ENCODE assay signal across 8 cellular contexts in genomic region chr16:50368410-50369132, GRCh38. TPM values are rescaled to one million over a fixed set of nuclear protein-coding genes. Genes with fewer than 3 reads are reported as not detected.
DNase-seq lines count a peak whose midpoint lies in the region; ATAC-seq and TF ChIP-seq lines count a peak whose summit lies in the region.

BRD7 (minus strand) TSS chr16:50368988; CDS start chr16:50368774, 214 bp downstream.

- no CpG with 5 or more reads among the region's 109 CpGs for WGBS in H9 (ENCODE audit: extremely low coverage, insufficient read length, low lambda C conversion rate)

- H3K27ac Mint-ChIP-seq in H9 (peak within 1 kb of the TSS; percentile 43 to 93 (median 85); a peak in 6 of 7 replicates), WTC11 (peak within 1 kb of the TSS; percentile 83)

- CTCF ChIA-PET in WTC11 (lab: Charles Lee): interaction anchor here (0.6 to 2.2 kb wide), 19 partner anchors 8 to 438 kb away, joined by 3 to 9 read pairs (median 4); no protein-coding TSS in a partner anchor

- no peak within 1 kb of the TSS for H3T11ph ChIP-seq in H9 (ENCODE audit: low read length)

- no peak within 1 kb of the TSS for H2AK5ac ChIP-seq in H9 (ENCODE audit: insufficient read length, low read length)

- no peak within 1 kb of the TSS for H2BK20ac ChIP-seq in H9 (ENCODE audit: low read depth, low read length, poor library complexity, severe bottlenecking)

- H3K9me3 ChIP-seq in H9 (ENCODE audit: control insufficient read depth, low read depth, low read length) (no peaks in the 10 kb centered on the region), MG63 (no peaks in the 10 kb centered on the region)

- no peak within 1 kb of the TSS for H3K4ac ChIP-seq in H9 (ENCODE audit: low read depth, low read length)

- no peak within 1 kb of the TSS for H4K91ac ChIP-seq in H9 (ENCODE audit: insufficient read length, low read depth, low read length)

- H3K4me2 ChIP-seq in H9 (ENCODE audit: insufficient read depth, insufficient read length, low read length): peak within 1 kb of the TSS; percentile 89

- peak within 1 kb of the TSS; percentile 70 for H3K9ac ChIP-seq in H9 (ENCODE audit: extremely low read depth, insufficient read length, low read length)

- H2BK120ac ChIP-seq in H9 (ENCODE audit: low read depth, low read length, poor library complexity, severe bottlenecking): no peak within 1 kb of the TSS

- no peaks in the 10 kb centered on the region for H3K9me3 Mint-ChIP-seq in H9
- H3K9me3 Mint-ChIP-seq in WTC11: no peaks in the 10 kb centered on the region

- no peaks in the 10 kb centered on the region for H4K20me1 ChIP-seq in H9 (ENCODE audit: control insufficient read depth, insufficient read depth, insufficient read length)

- no peak within 1 kb of the TSS for H2BK12ac ChIP-seq in H9 (ENCODE audit: insufficient read length, low read depth, low read length)

- H3K18ac ChIP-seq in H9 (ENCODE audit: insufficient read length, low read depth, low read length): no peak within 1 kb of the TSS

- no peak within 1 kb of the TSS for H3K56ac ChIP-seq in H9 (ENCODE audit: insufficient read length, low read depth, low read length)

- H4K8ac ChIP-seq in H9 (replicated peaks; ENCODE audit: insufficient read length, low read depth, low read length): no peak within 1 kb of the TSS

- H3K4me3 ChIP-seq in GM12865 (ENCODE audit: low read depth, low read length) (peak within 1 kb of the TSS; percentile 81), MG63 (peak within 1 kb of the TSS; percentile 61), kidney epithelial cell (ENCODE audit: low read depth, low read length) (peak within 1 kb of the TSS; percentile 77)

- peaks cover 11% of the 10 kb centered on the region for H3K36me3 ChIP-seq in MG63
- no peaks in the 10 kb centered on the region for H3K36me3 ChIP-seq in kidney epithelial cell (ENCODE audit: control insufficient read depth, insufficient read depth, low read length)

- peaks cover 2% of the 10 kb centered on the region; the same call in 1 of the 2 replicates for H3K79me2 ChIP-seq in H9 (ENCODE audit: insufficient read depth, low read length)

- peaks cover 12% of the 10 kb centered on the region for H3K27me3 Mint-ChIP-seq in H9 (ENCODE audit: low read depth)
- H3K27me3 Mint-ChIP-seq in WTC11 (ENCODE audit: low read depth): no peaks in the 10 kb centered on the region

- POLR2A ChIA-PET in WTC11 (lab: Charles Lee): no interaction called here

- peaks cover 26 to 27% of the 10 kb centered on the region in 2 experiments for H3K4me1 Mint-ChIP-seq in H9
- peaks cover 17% of the 10 kb centered on the region for H3K4me1 Mint-ChIP-seq in WTC11

- H3K4me3 Mint-ChIP-seq in H9 (peak within 1 kb of the TSS; percentile 88 to 97), WTC11 (peak within 1 kb of the TSS; percentile 98)

- H3K14ac ChIP-seq in H9 (ENCODE audit: insufficient read depth, low read length): no peak within 1 kb of the TSS

- H3K27ac ChIP-seq in H9 (ENCODE audit: insufficient read length, low read depth, low read length): no peak within 1 kb of the TSS

- DNase-seq in GM12865 (ENCODE audit: low read depth): peak; percentile 81
- peak; percentile 74 for DNase-seq in H9
- peak; percentile 48 for DNase-seq in MG63
- peak; percentile 51 for DNase-seq in WTC11 (ENCODE audit: low spot score)
- peak; percentile 62 for DNase-seq in central memory CD4-positive, alpha-beta T cell
- DNase-seq in kidney epithelial cell (ENCODE audit: low read depth): no peak
- DNase-seq in stimulated activated CD4-positive, alpha-beta T cell treated with anti-CD3 and anti-CD28 coated beads, Interleukin-15, amount 100 ng/mL, for 48 hours (ENCODE audit: low read depth in 2 of 2): peak; percentile 23 to 47
- no peak for DNase-seq in NCI-H2029 (lab: John Stamatoyannopoulos, UW)

- H2BK5ac ChIP-seq in H9 (ENCODE audit: insufficient read length, low read length): no peak within 1 kb of the TSS

- H3K36me3 Mint-ChIP-seq in H9 (ENCODE audit: insufficient read depth in 1 of 3, low read depth in 3 of 3) (peaks cover 19 to 34% (median 30%) of the 10 kb centered on the region in 3 experiments; a peak in 6 of 7 replicates), WTC11 (peaks cover 27% of the 10 kb centered on the region)

- H3K27me3 ChIP-seq in H9 (ENCODE audit: insufficient read depth, low read length) (no peaks in the 10 kb centered on the region), MG63 (no peaks in the 10 kb centered on the region), kidney epithelial cell (ENCODE audit: control insufficient read depth, insufficient read depth, low read length) (no peaks in the 10 kb centered on the region)

- no peaks in the 10 kb centered on the region for H3K4me1 ChIP-seq in H9 (ENCODE audit: insufficient read depth, low read length)

- peaks cover 4% of the 10 kb centered on the region for H3K79me1 ChIP-seq in H9 (ENCODE audit: insufficient read depth, low read depth, low read length, poor library complexity, severe bottlenecking)

- H3K23ac ChIP-seq in H9 (ENCODE audit: insufficient read length, low read depth, low read length): no peak within 1 kb of the TSS

- TF ChIP-seq CTCF in GM12865 (IDR thresholded peaks at IDR 0.05; ENCODE audit: insufficient read depth, low read depth, low read length, missing control alignments) (peak; percentile 51), H9 (conservative IDR thresholded peaks at IDR 0.05) (peak; percentile 54; the same call in 2 of the 3 replicates), WTC11 (IDR thresholded peaks at IDR 0.05) (peak; percentile 61), kidney epithelial cell (IDR thresholded peaks at IDR 0.05; ENCODE audit: insufficient read depth, low read length, poor library complexity, severe bottlenecking) (no peak)

- H2AFZ ChIP-seq in H9 (ENCODE audit: low read length): peak within 1 kb of the TSS; percentile 78

- no peak within 1 kb of the TSS for H2BK15ac ChIP-seq in H9 (ENCODE audit: low read depth, low read length)

- H4K5ac ChIP-seq in H9 (ENCODE audit: insufficient read length, low read depth, low read length): no peak within 1 kb of the TSS

- peak; percentile 68 for ATAC-seq in WTC11

- H3K23me2 ChIP-seq in H9 (ENCODE audit: insufficient read length, low read depth, low read length, poor library complexity, severe bottlenecking): peaks cover 4% of the 10 kb centered on the region

TF ChIP-seq in WTC11, 78 proteins besides CTCF, POLR2A, EP300 and RAD21:
- TF ChIP-seq, protein P1, sequence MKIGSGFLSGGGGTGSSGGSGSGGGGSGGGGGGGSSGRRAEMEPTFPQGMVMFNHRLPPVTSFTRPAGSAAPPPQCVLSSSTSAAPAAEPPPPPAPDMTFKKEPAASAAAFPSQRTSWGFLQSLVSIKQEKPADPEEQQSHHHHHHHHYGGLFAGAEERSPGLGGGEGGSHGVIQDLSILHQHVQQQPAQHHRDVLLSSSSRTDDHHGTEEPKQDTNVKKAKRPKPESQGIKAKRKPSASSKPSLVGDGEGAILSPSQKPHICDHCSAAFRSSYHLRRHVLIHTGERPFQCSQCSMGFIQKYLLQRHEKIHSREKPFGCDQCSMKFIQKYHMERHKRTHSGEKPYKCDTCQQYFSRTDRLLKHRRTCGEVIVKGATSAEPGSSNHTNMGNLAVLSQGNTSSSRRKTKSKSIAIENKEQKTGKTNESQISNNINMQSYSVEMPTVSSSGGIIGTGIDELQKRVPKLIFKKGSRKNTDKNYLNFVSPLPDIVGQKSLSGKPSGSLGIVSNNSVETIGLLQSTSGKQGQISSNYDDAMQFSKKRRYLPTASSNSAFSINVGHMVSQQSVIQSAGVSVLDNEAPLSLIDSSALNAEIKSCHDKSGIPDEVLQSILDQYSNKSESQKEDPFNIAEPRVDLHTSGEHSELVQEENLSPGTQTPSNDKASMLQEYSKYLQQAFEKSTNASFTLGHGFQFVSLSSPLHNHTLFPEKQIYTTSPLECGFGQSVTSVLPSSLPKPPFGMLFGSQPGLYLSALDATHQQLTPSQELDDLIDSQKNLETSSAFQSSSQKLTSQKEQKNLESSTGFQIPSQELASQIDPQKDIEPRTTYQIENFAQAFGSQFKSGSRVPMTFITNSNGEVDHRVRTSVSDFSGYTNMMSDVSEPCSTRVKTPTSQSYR (CRISPR knock-in tag; IDR thresholded peaks at IDR 0.05): no peak
- no peak for TF ChIP-seq SOX15 (CRISPR knock-in tag; IDR thresholded peaks at IDR 0.05)
- TF ChIP-seq, protein P2, sequence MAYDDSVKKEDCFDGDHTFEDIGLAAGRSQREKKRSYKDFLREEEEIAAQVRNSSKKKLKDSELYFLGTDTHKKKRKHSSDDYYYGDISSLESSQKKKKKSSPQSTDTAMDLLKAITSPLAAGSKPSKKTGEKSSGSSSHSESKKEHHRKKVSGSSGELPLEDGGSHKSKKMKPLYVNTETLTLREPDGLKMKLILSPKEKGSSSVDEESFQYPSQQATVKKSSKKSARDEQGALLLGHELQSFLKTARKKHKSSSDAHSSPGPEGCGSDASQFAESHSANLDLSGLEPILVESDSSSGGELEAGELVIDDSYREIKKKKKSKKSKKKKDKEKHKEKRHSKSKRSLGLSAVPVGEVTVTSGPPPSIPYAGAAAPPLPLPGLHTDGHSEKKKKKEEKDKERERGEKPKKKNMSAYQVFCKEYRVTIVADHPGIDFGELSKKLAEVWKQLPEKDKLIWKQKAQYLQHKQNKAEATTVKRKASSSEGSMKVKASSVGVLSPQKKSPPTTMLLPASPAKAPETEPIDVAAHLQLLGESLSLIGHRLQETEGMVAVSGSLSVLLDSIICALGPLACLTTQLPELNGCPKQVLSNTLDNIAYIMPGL (CRISPR knock-in tag; IDR thresholded peaks at IDR 0.05): 0 out of 2 replicates have a peak, but pooled peaks have one; percentile 12
TF ChIP-seq in WTC11: peak in this region for 1.

RNA-seq across cellular contexts. Expression of gene BRD7, which starts in this region (rescaled TPM):
- total RNA-seq in H9 (2021): 107 and 112 TPM in 2 replicates
- 23.6 and 39.1 TPM in 2 replicates for total RNA-seq in MG63 (2014; rRNA removed; shearing (Covaris generic); ENCODE audit: low replicate concordance)
- total RNA-seq in WTC11 (2021): 122 to 132 TPM (median 123 TPM) in 3 replicates
- total RNA-seq in kidney epithelial cell: 51.7 and 61.3 TPM in 2 replicates

Comparison
In these comparisons a context has a peak if more than half of its experiments do, and no peak if none do; other contexts are left out.
1. DNase-seq: peak in GM12865 (single experiment), H9 (single experiment), MG63 (single experiment), WTC11 (single experiment), central memory CD4-positive, alpha-beta T cell (single experiment) and stimulated activated CD4-positive, alpha-beta T cell treated with anti-CD3 and anti-CD28 coated beads, Interleukin-15, amount 100 ng/mL, for 48 hours (2 of 2); none in kidney epithelial cell (single experiment) and NCI-H2029 (single experiment).
2. Peak in every context shown above with its lines, with median percentiles within 50 percentile points of each other: H3K4me3 ChIP-seq.